In genomic region chr2:214019229-214019972, GRCh38 we compare ENCODE assay signal across 10 cellular contexts.
A peak's percentile ranks its signal among the peaks of the same experiment; 100 is the strongest.
DNase-seq lines count a peak whose midpoint lies in the region; ATAC-seq and TF ChIP-seq lines count a peak whose summit lies in the region.
"Had no signal": no experiment of that assay in that cellular context is flagged by ENCODE, and none has a peak within 500 bp of the region (broad histone marks: within the 10 kb centered on the region; RNA-seq: fewer than 3 reads in every experiment).

No MANE protein-coding gene starts in this region.

- TF ChIP-seq EP300 in SK-N-SH (IDR thresholded peaks at IDR 0.05; ENCODE audit: borderline replicate concordance in 1 of 2, low read depth in 1 of 2, low read length in 1 of 2): peak; percentile 67 to 97

- H3K4me2 ChIP-seq in SK-N-SH: peak overlapping the region; percentile 55; the same call in 1 of the 2 replicates
- H3K4me2 ChIP-seq in smooth muscle cell: peak overlapping the region; percentile 54

- TF ChIP-seq CTCF in SK-N-SH (IDR thresholded peaks at IDR 0.05): no peak
- no peak for TF ChIP-seq CTCF in foreskin keratinocyte (conservative IDR thresholded peaks at IDR 0.05)
- no peak for TF ChIP-seq CTCF in smooth muscle cell (IDR thresholded peaks at IDR 0.05; ENCODE audit: borderline replicate concordance, insufficient read depth, poor library complexity, severe bottlenecking)
- no peak for TF ChIP-seq CTCF in GM10266 (IDR thresholded peaks at IDR 0.05; ENCODE audit: control insufficient read depth, insufficient read depth, low read depth, missing control alignments)

- intact Hi-C loops in activated CD4-positive, alpha-beta T cell treated with anti-CD3 and anti-CD28 coated beads, Interleukin-2, amount 10 ng/mL, durations not matched to agents 24 days and 14 days (cut with micrococcal nuclease): no loop called here

- H3K4me1 Mint-ChIP-seq in activated CD4-positive, alpha-beta T cell treated with anti-CD3 and anti-CD28 coated beads, Interleukin-2, amount 10 ng/mL, durations not matched to agents 24 days and 14 days: no peaks in the 10 kb centered on the region
- H3K4me1 Mint-ChIP-seq: B cell had no signal

- H3F3A ChIP-seq in SK-N-SH (replicated peaks; ENCODE audit: insufficient read depth) (peaks cover 17% of the 10 kb centered on the region), smooth muscle cell (ENCODE audit: low read depth) (peaks cover 6% of the 10 kb centered on the region)

- H3K27ac Mint-ChIP-seq in activated CD4-positive, alpha-beta T cell treated with anti-CD3 and anti-CD28 coated beads, Interleukin-2, amount 10 ng/mL, durations not matched to agents 24 days and 14 days: no peak overlapping the region
- H3K27ac Mint-ChIP-seq: B cell; dendritic cell treated with granulocyte-macrophage colony-stimulating factor and Interleukin-4, amounts not matched to agents 40 ng/mL and 50 ng/mL, for 4 days had no signal

- H2AFZ ChIP-seq in SK-N-SH (ENCODE audit: low read depth) (peak overlapping the region; percentile 66; the same call in 1 of the 2 replicates), smooth muscle cell (ENCODE audit: low read depth) (no peak overlapping the region)

- H3K9me3 ChIP-seq in SK-N-SH (no peaks in the 10 kb centered on the region), smooth muscle cell (replicated peaks; ENCODE audit: low read depth) (no peaks in the 10 kb centered on the region)

- WGBS in SK-N-SH (ENCODE audit: low lambda C conversion rate): 31% methylated on average over 3 of the region's 3 CpGs
- 63% methylated on average over 3 of the region's 3 CpGs for WGBS in smooth muscle cell (ENCODE audit: low lambda C conversion rate)

- H3K27ac ChIP-seq in SK-N-SH (ENCODE audit: low read depth in 2 of 2, low read length in 1 of 2): peak overlapping the region; percentile 68 to 95; a peak in 3 of 4 replicates
- H3K27ac ChIP-seq in foreskin keratinocyte: no peak overlapping the region
- peak overlapping the region; percentile 83 for H3K27ac ChIP-seq in smooth muscle cell (ENCODE audit: low read depth)

- H3K9ac ChIP-seq in SK-N-SH: peak overlapping the region; percentile 48; the same call in 1 of the 2 replicates
- H3K9ac ChIP-seq in smooth muscle cell (ENCODE audit: low read depth): no peak overlapping the region

- H3K4me3 ChIP-seq in SK-N-SH (ENCODE audit: low read depth in 2 of 2, low read length in 1 of 2) (no peak overlapping the region), smooth muscle cell (no peak overlapping the region)

- CTCF ChIA-PET in SK-N-SH (lab: Yijun Ruan, JAX): interaction anchor here (1.6 kb wide), 1 partner anchor 15 kb away, joined by 5 read pairs; no protein-coding TSS in a partner anchor

- H3K36me3 ChIP-seq in SK-N-SH (replicated peaks in 1 of 2; ENCODE audit: control insufficient read depth in 1 of 2, insufficient read depth in 2 of 2, low read length in 1 of 2) (no peaks in the 10 kb centered on the region), smooth muscle cell (ENCODE audit: low read depth) (no peaks in the 10 kb centered on the region)

- TF ChIP-seq RAD21 in SK-N-SH (IDR thresholded peaks at IDR 0.05; ENCODE audit: low read length): no peak

- H3K4me1 ChIP-seq in SK-N-SH (ENCODE audit: control insufficient read depth in 1 of 2, insufficient read depth in 2 of 2, low read depth in 1 of 2, low read length in 1 of 2) (peaks cover 0 to 5% of the 10 kb centered on the region in 2 experiments; a peak in 2 of 4 replicates), foreskin keratinocyte (peaks cover 9% of the 10 kb centered on the region), smooth muscle cell (ENCODE audit: low read depth) (no peaks in the 10 kb centered on the region)

- no peaks in the 10 kb centered on the region for H3K9me3 Mint-ChIP-seq in activated CD4-positive, alpha-beta T cell treated with anti-CD3 and anti-CD28 coated beads, Interleukin-2, amount 10 ng/mL, durations not matched to agents 24 days and 14 days

- H3K79me2 ChIP-seq in SK-N-SH (ENCODE audit: insufficient read depth) (no peaks in the 10 kb centered on the region), smooth muscle cell (ENCODE audit: low read depth) (no peaks in the 10 kb centered on the region)

- ATAC-seq in foreskin keratinocyte: peak; percentile 100

- POLR2A ChIA-PET in SK-N-SH (lab: Yijun Ruan, JAX): no interaction called here

- no peak overlapping the region for H3K4me3 Mint-ChIP-seq in activated CD4-positive, alpha-beta T cell treated with anti-CD3 and anti-CD28 coated beads, Interleukin-2, amount 10 ng/mL, durations not matched to agents 24 days and 14 days
- H3K4me3 Mint-ChIP-seq: B cell; dendritic cell treated with granulocyte-macrophage colony-stimulating factor and Interleukin-4, amounts not matched to agents 40 ng/mL and 50 ng/mL, for 4 days had no signal

- H3K27me3 Mint-ChIP-seq in activated CD4-positive, alpha-beta T cell treated with anti-CD3 and anti-CD28 coated beads, Interleukin-2, amount 10 ng/mL, durations not matched to agents 24 days and 14 days: no peaks in the 10 kb centered on the region
- H3K27me3 Mint-ChIP-seq: B cell; dendritic cell treated with granulocyte-macrophage colony-stimulating factor and Interleukin-4, amounts not matched to agents 40 ng/mL and 50 ng/mL, for 4 days had no signal

- DNase-seq in activated CD4-positive, alpha-beta T cell treated with anti-CD3 and anti-CD28 coated beads for 48 hours: peak; percentile 12
- DNase-seq in activated CD4-positive, alpha-beta T cell treated with anti-CD3 and anti-CD28 coated beads, Interleukin-2, amount 10 ng/mL, durations not matched to agents 24 days and 14 days: no peak
- no peak for DNase-seq in SK-N-SH
- DNase-seq in foreskin keratinocyte: peak; percentile 77 to 89
- no peak for DNase-seq in smooth muscle cell (lab: John Stamatoyannopoulos, UW; ENCODE audit: unreplicated experiment)
- no peak for DNase-seq in SW480 (ENCODE audit: low spot score)
- no peak for DNase-seq in GM10266 (ENCODE audit: extremely low spot score)
- no peak for DNase-seq in NCI-H524 treated with DMSO at 0.1 percent for 48 hours (lab: John Stamatoyannopoulos, UW)

- H3K27me3 ChIP-seq in SK-N-SH (ENCODE audit: insufficient read depth): no peaks in the 10 kb centered on the region
- H3K27me3 ChIP-seq in foreskin keratinocyte: no peaks in the 10 kb centered on the region
- H3K27me3 ChIP-seq in smooth muscle cell (ENCODE audit: low read depth): no peaks in the 10 kb centered on the region

- H4K20me1 ChIP-seq in SK-N-SH (ENCODE audit: insufficient read depth) (no peaks in the 10 kb centered on the region), smooth muscle cell (ENCODE audit: low read depth) (no peaks in the 10 kb centered on the region)

- H3K9me2 ChIP-seq in SK-N-SH: no peaks in the 10 kb centered on the region; the same call in 1 of the 2 replicates

- no peaks in the 10 kb centered on the region for H3K36me3 Mint-ChIP-seq in activated CD4-positive, alpha-beta T cell treated with anti-CD3 and anti-CD28 coated beads, Interleukin-2, amount 10 ng/mL, durations not matched to agents 24 days and 14 days (ENCODE audit: low read depth)

TF ChIP-seq in SK-N-SH, 30 proteins besides CTCF, POLR2A, EP300 and RAD21 (continues in another document):
- no peak for TF ChIP-seq TAF1 (IDR thresholded peaks at IDR 0.05; ENCODE audit: borderline replicate concordance, low read depth, low read length)
- peak; percentile 96 for TF ChIP-seq PBX3 (IDR thresholded peaks at IDR 0.05)
- TF ChIP-seq SIN3A (IDR thresholded peaks at IDR 0.05; ENCODE audit: borderline replicate concordance, low read depth, low read length): 0 out of 2 replicates have a peak, but pooled peaks have one; percentile 59
- no peak for TF ChIP-seq USF1 (IDR thresholded peaks at IDR 0.05; ENCODE audit: borderline replicate concordance, low read depth)
- TF ChIP-seq REST (IDR thresholded peaks at IDR 0.05; ENCODE audit: low read depth, low read length): peak; percentile 31; the same call in 1 of the 2 replicates
- peak; percentile 99 for TF ChIP-seq FOSL2 (IDR thresholded peaks at IDR 0.05; ENCODE audit: borderline replicate concordance, low read depth)
- peak; percentile 57; the same call in 1 of the 2 replicates for TF ChIP-seq YY1 (IDR thresholded peaks at IDR 0.05; ENCODE audit: low read depth)

Comparison
In these comparisons a context has a peak if more than half of its experiments do, and no peak if none do; other contexts are left out.
1. DNase-seq: peak in activated CD4-positive, alpha-beta T cell treated with anti-CD3 and anti-CD28 coated beads for 48 hours (single experiment) and foreskin keratinocyte (2 of 2); none in activated CD4-positive, alpha-beta T cell treated with anti-CD3 and anti-CD28 coated beads, Interleukin-2, amount 10 ng/mL, durations not matched to agents 24 days and 14 days (single experiment), SK-N-SH (single experiment), smooth muscle cell (single experiment), SW480 (single experiment), GM10266 (single experiment) and NCI-H524 treated with DMSO at 0.1 percent for 48 hours (single experiment).